ENCODE assay signal across 23 cellular contexts in genomic region chr20:55513966-55514365, GRCh38.
"Had no signal": no experiment of that assay in that cellular context is flagged by ENCODE, and none has a peak within 500 bp of the region (broad histone marks: within the 10 kb centered on the region; RNA-seq: fewer than 3 reads in every experiment).

No MANE protein-coding gene starts in this region.

- H3K4me3 ChIP-seq: K562, SJSA1, SK-N-MC had no signal

- H3K27me3 ChIP-seq: SJSA1 had no signal

- H3K4me2 ChIP-seq: KMS-11 had no signal

- H3K36me3 ChIP-seq: SJSA1 had no signal

- FAIRE-seq: HTR-8/SVneo, K562, RCC 7860 had no signal

- DNase-seq: Kasumi-1, MV-4-11, NCI-H1048, NCI-H1105, NCI-H1436 treated with DMSO at 0.1 percent for 48 hours, NCI-H1694, NCI-H2107, NCI-H2227 treated with DMSO at 0.1 percent for 48 hours, NCI-H446, NCI-H510A, NCI-H524 treated with DMSO at 0.1 percent for 48 hours, NCI-H774, Right ventricle myocardium superior, SIG-M5, SW 1271 had no signal

- H3K27ac ChIP-seq: HL-60, KMS-11, RWPE1, SJSA1, SK-N-MC had no signal

- H3K9ac ChIP-seq: KMS-11 had no signal

- H3K4me1 ChIP-seq: SJSA1 had no signal

- ATAC-seq: K562 had no signal
